In the genomic region with DNA sequence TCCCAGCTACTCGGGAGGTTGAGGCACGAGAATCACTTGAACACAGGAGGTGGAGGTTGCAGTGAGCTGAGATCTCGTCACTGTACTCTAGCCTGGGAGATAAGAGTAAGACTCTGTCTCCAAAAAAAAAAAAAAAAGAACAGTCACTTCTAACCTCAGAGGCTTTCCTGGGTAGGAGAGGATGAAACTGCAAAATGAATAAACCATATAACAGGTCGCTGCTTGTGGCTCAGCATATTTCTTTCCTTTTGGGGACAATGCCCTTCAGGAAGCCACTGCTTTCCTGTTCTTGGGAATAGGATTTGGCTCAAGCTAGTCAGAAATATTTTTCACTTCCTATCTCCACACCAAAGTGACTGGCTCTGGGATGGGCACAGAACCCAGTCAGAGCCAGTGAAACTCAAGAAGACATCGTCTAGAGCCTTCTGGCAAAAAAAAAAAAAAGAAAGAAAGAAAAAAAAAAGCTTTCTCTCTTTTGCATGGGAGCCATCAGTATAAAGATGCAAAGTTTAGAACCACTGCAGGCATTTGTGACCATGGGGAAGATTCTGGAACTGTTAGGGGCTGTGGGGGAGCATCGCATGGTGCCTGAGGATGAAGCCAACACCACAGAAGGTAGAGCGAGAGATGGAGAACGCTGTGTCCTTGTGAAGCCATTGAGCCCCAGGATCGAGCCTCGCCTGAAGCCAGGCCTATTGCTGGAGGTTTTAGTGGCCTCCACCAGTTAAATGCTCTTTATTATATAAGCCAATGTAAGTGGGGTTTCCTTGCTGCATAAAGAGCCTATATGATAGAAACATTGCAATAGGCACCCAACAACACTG, we compare ENCODE assay signal across 24 cellular contexts.
DNase-seq lines count a peak whose midpoint lies in the region; TF ChIP-seq lines count a peak whose summit lies in the region.
"Had no signal": no experiment of that assay in that cellular context is flagged by ENCODE, and none has a peak within 500 bp of the region (broad histone marks: within the 10 kb centered on the region; RNA-seq: fewer than 3 reads in every experiment).

No MANE protein-coding gene starts in this region.

- H3K4me2 ChIP-seq in neural progenitor cell: no peak overlapping the region

- H3K79me2 ChIP-seq in neural progenitor cell (ENCODE audit: low read depth): no peaks in the 10 kb centered on the region

- peaks cover 13% of the 10 kb centered on the region for H3K4me1 ChIP-seq in neural progenitor cell
- H3K4me1 ChIP-seq: prostate gland had no signal

- DNase-seq in GM12865 (ENCODE audit: low read depth): peak; percentile 20
- DNase-seq in NAMALWA (ENCODE audit: low spot score): peak; percentile 25
- DNase-seq in dermis blood vessel endothelial cell: peak; percentile 53
- no peak for DNase-seq in neural progenitor cell (ENCODE audit: low spot score)
- no peak for DNase-seq in GM19238 (ENCODE audit: insufficient read length, low spot score)
- DNase-seq in activated effector memory CD4-positive, alpha-beta T cell treated with Interleukin-2 at 50 U/mL for 16 hours: no peak
- no peak for DNase-seq in NCI-H774 (lab: John Stamatoyannopoulos, UW)
- DNase-seq in activated CD4-positive, alpha-beta T cell treated with anti-CD3 and anti-CD28 coated beads for 4 hours: no peak
- DNase-seq: activated CD4-positive, alpha-beta T cell treated with anti-CD3 and anti-CD28 coated beads, Interleukin-2, amount 50 U/mL, for 48 hours; activated naive CD4-positive, alpha-beta T cell treated with Interleukin-2 at 50 U/mL for 16 hours; amniotic stem cell; effector memory CD4-positive, alpha-beta T cell; EL; IMR-90; left colon; MG63; NCI-H1436 treated with DMSO at 0.1 percent for 48 hours; NCI-H2171 treated with DMSO at 0.1 percent for 48 hours; NCI-H69; SIG-M5; T-helper 17 cell had no signal

- H3K27me3 Mint-ChIP-seq in neural progenitor cell (ENCODE audit: insufficient read depth, low read depth): peaks cover 7% of the 10 kb centered on the region

- no peak overlapping the region for H3K27ac ChIP-seq in neural progenitor cell
- H3K27ac ChIP-seq: prostate gland had no signal

- H3K9me3 Mint-ChIP-seq in neural progenitor cell: peaks cover 3% of the 10 kb centered on the region
- H3K9me3 Mint-ChIP-seq: mesothelial cell of epicardium; natural killer cell treated with Interleukin-12 subunit alpha and Interleukin-12 subunit beta and Interleukin-15 and Interleukin-18, amount 100 ng/mL, for 72 hours had no signal

- H3K9me3 ChIP-seq in neural progenitor cell (ENCODE audit: low read depth): no peaks in the 10 kb centered on the region
- H3K9me3 ChIP-seq: MG63, prostate gland had no signal

- no peak overlapping the region for H3K4me3 Mint-ChIP-seq in neural progenitor cell
- H3K4me3 Mint-ChIP-seq: mesothelial cell of epicardium; natural killer cell treated with Interleukin-12 subunit alpha and Interleukin-12 subunit beta and Interleukin-15 and Interleukin-18, amount 100 ng/mL, for 72 hours; T-helper 17 cell had no signal

- no peaks in the 10 kb centered on the region for H3K36me3 ChIP-seq in neural progenitor cell
- H3K36me3 ChIP-seq: MG63, prostate gland had no signal

- H2AFZ ChIP-seq in neural progenitor cell (replicated peaks): no peak overlapping the region

- H3K9ac ChIP-seq in neural progenitor cell: no peak overlapping the region

- H3K4me3 ChIP-seq in GM12865 (ENCODE audit: low read depth, low read length): no peak overlapping the region
- no peak overlapping the region for H3K4me3 ChIP-seq in neural progenitor cell
- H3K4me3 ChIP-seq: MG63, prostate gland had no signal

- H3K4me1 Mint-ChIP-seq in neural progenitor cell: peaks cover 46% of the 10 kb centered on the region

- peaks cover 2% of the 10 kb centered on the region for H3K36me3 Mint-ChIP-seq in neural progenitor cell
- H3K36me3 Mint-ChIP-seq: mesothelial cell of epicardium; natural killer cell treated with Interleukin-12 subunit alpha and Interleukin-12 subunit beta and Interleukin-15 and Interleukin-18, amount 100 ng/mL, for 72 hours had no signal

- H3K27ac Mint-ChIP-seq in neural progenitor cell: peak overlapping the region; percentile 31
- H3K27ac Mint-ChIP-seq: mesothelial cell of epicardium; natural killer cell treated with Interleukin-12 subunit alpha and Interleukin-12 subunit beta and Interleukin-15 and Interleukin-18, amount 100 ng/mL, for 72 hours; T-helper 17 cell had no signal

- H4K20me1 ChIP-seq in neural progenitor cell (ENCODE audit: low read depth): no peaks in the 10 kb centered on the region

- H3K27me3 ChIP-seq in neural progenitor cell: no peaks in the 10 kb centered on the region
- H3K27me3 ChIP-seq: MG63 had no signal

- H3F3A ChIP-seq in neural progenitor cell (ENCODE audit: low read depth): peaks cover 13% of the 10 kb centered on the region

- TF ChIP-seq CTCF in GM12865 (IDR thresholded peaks at IDR 0.05; ENCODE audit: insufficient read depth, low read depth, low read length, missing control alignments) (no peak), neural progenitor cell (IDR thresholded peaks at IDR 0.05) (no peak)

Comparison
In these comparisons a context has a peak if more than half of its experiments do, and no peak if none do; other contexts are left out.
1. DNase-seq: peak in GM12865 (single experiment), NAMALWA (single experiment) and dermis blood vessel endothelial cell (single experiment); none in neural progenitor cell (single experiment), GM19238 (single experiment), activated effector memory CD4-positive, alpha-beta T cell treated with Interleukin-2 at 50 U/mL for 16 hours (single experiment), NCI-H774 (single experiment) and activated CD4-positive, alpha-beta T cell treated with anti-CD3 and anti-CD28 coated beads for 4 hours (0 of 2).